8 cellular contexts compared by ENCODE assay signal in the genomic region with DNA sequence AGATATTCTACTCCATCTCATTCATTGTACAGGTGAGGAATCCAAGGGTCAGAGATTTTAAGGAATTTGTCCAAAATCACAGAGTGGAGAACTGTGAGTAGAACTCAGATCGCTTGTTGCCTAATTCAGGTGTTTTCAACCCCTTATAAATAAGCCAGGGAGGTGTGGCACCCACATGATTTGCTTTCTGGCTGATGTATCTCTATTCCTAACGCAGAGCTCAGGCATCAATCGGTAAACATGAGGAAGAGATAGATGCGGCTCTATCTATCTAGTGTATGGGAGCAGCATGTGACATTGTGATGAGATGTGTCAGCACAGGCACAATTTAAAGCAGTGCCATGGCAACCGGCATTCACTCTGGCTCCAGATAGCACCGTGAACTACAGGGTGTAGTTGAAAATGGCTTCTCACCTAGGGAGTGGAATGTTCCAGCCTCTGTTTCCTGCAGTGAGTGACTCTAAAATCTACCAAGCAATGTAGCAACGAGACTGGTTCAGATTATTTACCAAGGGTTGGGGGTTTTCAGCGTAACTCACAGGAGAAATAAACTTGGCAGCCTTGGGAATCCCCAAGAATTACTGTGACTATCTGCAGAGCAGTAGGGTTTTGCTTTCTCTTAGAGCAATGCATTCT. TPM values are rescaled to one million over a fixed set of nuclear protein-coding genes. Genes with fewer than 3 reads are reported as not detected.
DNase-seq lines count a peak whose midpoint lies in the region; ATAC-seq and FAIRE-seq lines count a peak whose summit lies in the region.

No MANE protein-coding gene starts in this region.

- no peaks in the 10 kb centered on the region for H3K9me3 ChIP-seq in small intestine (ENCODE audit: control insufficient read depth, low read depth)

- no peak overlapping the region for H3K4me3 ChIP-seq in small intestine (ENCODE audit: low read depth in 1 of 2, low read length in 2 of 2)

- H3K4me1 ChIP-seq in small intestine (ENCODE audit: control insufficient read depth in 2 of 2, insufficient read depth in 1 of 2, low read depth in 1 of 2, low read length in 1 of 2), result no peaks in the 10 kb centered on the region

- DNase-seq in activated CD4-positive, CD25-positive, alpha-beta regulatory T cell treated with anti-CD3 and anti-CD28 coated beads, Interleukin-2, amount 50 U/mL, for 16 hours (ENCODE audit: low read depth, low spot score), result peak; percentile 34
- DNase-seq in activated CD4-positive, CD25-positive, alpha-beta regulatory T cell treated with anti-CD3 and anti-CD28 coated beads, Interleukin-2, amount 50 U/mL, for 72 hours, result no peak
- peak; percentile 30 for DNase-seq in NCI-H2171 (lab: John Stamatoyannopoulos, UW)
- DNase-seq in activated T-helper 1 cell treated with Interleukin-2 at 50 U/mL for 16 hours (ENCODE audit: low read depth), result peak; percentile 13
- DNase-seq in inferior parietal cortex (ENCODE audit: extremely low spot score), result peak; percentile 61
- DNase-seq in stimulated activated naive CD4-positive, alpha-beta T cell (lab: John Stamatoyannopoulos, UW), result peak; percentile 25 to 61 (median 56)
- DNase-seq in small intestine, result no peak

- H3K27ac ChIP-seq in small intestine (ENCODE audit: low read depth in 1 of 2, low read length in 1 of 2), result peak overlapping the region in 1 of 2 donors; percentile 73

- H3K36me3 ChIP-seq in small intestine (ENCODE audit: control insufficient read depth in 2 of 2, insufficient read depth in 2 of 2, low read length in 2 of 2), result no peaks in the 10 kb centered on the region

- WGBS in small intestine, 3 donors, result 10 to 37% (median 18%) methylated on average over 8 of the region's 8 CpGs

- no peak for FAIRE-seq in small intestine (lab: Jason Lieb, UNC)

- ATAC-seq in HG02763 (IDR thresholded peaks at IDR 0.05; ENCODE audit: unreplicated experiment), result peak; percentile 48

- no peaks in the 10 kb centered on the region for H3K27me3 ChIP-seq in small intestine (ENCODE audit: control insufficient read depth in 2 of 2, insufficient read depth in 2 of 2, low read length in 2 of 2)

RNA-seq across cellular contexts. Expression of gene SUB1, which starts 53.4 kb away (rescaled TPM):
- 100 to 1,000 TPM; 113 to 180 (median 169) TPM for polyA plus RNA-seq in small intestine

Comparison
In these comparisons a context has a peak if more than half of its experiments do, and no peak if none do; other contexts are left out.
1. DNase-seq: peak in activated CD4-positive, CD25-positive, alpha-beta regulatory T cell treated with anti-CD3 and anti-CD28 coated beads, Interleukin-2, amount 50 U/mL, for 16 hours (single experiment), NCI-H2171 (single experiment), activated T-helper 1 cell treated with Interleukin-2 at 50 U/mL for 16 hours (single experiment), inferior parietal cortex (single experiment) and stimulated activated naive CD4-positive, alpha-beta T cell (6 of 6); none in activated CD4-positive, CD25-positive, alpha-beta regulatory T cell treated with anti-CD3 and anti-CD28 coated beads, Interleukin-2, amount 50 U/mL, for 72 hours (single experiment) and small intestine (single experiment).